Comparison of ENCODE assay signal across 11 cellular contexts in genomic region chr12:4379410-4379809, GRCh38. TPM values are rescaled to one million over a fixed set of nuclear protein-coding genes. Genes with fewer than 3 reads are reported as not detected.
DNase-seq lines count a peak whose midpoint lies in the region; ATAC-seq and TF ChIP-seq lines count a peak whose summit lies in the region.
"Had no signal": no experiment of that assay in that cellular context is flagged by ENCODE, and none has a peak within 500 bp of the region (broad histone marks: within the 10 kb centered on the region; RNA-seq: fewer than 3 reads in every experiment).

FGF23 (minus strand) TSS chr12:4379712; CDS start chr12:4379582, 130 bp downstream.

- H3K4me1 ChIP-seq in HUES6 (ENCODE audit: control insufficient read depth, insufficient read depth, low read length) (peaks cover 7% of the 10 kb centered on the region), esophagus squamous epithelium (no peaks in the 10 kb centered on the region)

- intact Hi-C loops in esophagus squamous epithelium (cut with DNase I): no loop called here

- H3K36me3 Mint-ChIP-seq in activated CD4-positive, alpha-beta memory T cell treated with anti-CD3 and anti-CD28 coated beads, Interleukin-2, amount 10 ng/mL, durations not matched to agents 7 days and 5 days (ENCODE audit: low read depth): no peaks in the 10 kb centered on the region

- no peaks in the 10 kb centered on the region for H3K9me3 Mint-ChIP-seq in activated CD4-positive, alpha-beta memory T cell treated with anti-CD3 and anti-CD28 coated beads, Interleukin-2, amount 10 ng/mL, durations not matched to agents 7 days and 5 days
- H3K9me3 Mint-ChIP-seq: HFFc6 had no signal

- H3K4me1 Mint-ChIP-seq in activated CD4-positive, alpha-beta memory T cell treated with anti-CD3 and anti-CD28 coated beads, Interleukin-2, amount 10 ng/mL, durations not matched to agents 7 days and 5 days: no peaks in the 10 kb centered on the region

- peak; percentile 17 for DNase-seq in COLO829 (ENCODE audit: low spot score)
- peak; percentile 2 for DNase-seq in brain pericyte (ENCODE audit: low read depth, low spot score)
- DNase-seq in islet precursor cell: peak; percentile 93
- DNase-seq in activated CD4-positive, alpha-beta memory T cell treated with anti-CD3 and anti-CD28 coated beads, Interleukin-2, amount 10 ng/mL, durations not matched to agents 7 days and 5 days: no peak
- no peak for DNase-seq in esophagus squamous epithelium (lab: John Stamatoyannopoulos, UW)
- no peak for DNase-seq in SHP77 (lab: John Stamatoyannopoulos, UW)
- DNase-seq: HFFc6 had no signal

- TF ChIP-seq CTCF in esophagus squamous epithelium (IDR thresholded peaks at IDR 0.05): no peak

- WGBS in esophagus squamous epithelium, 2 donors: 0 to 17% methylated on average over 1 to 3 of the region's 7 CpGs

- H3K4me3 ChIP-seq in HUES6 (ENCODE audit: low read depth, low read length): 0 out of 2 replicates have a peak within 1 kb of the TSS, but pooled peaks have one; percentile 8
- H3K4me3 ChIP-seq in esophagus squamous epithelium: no peak within 1 kb of the TSS
- H3K4me3 ChIP-seq: coronary artery had no signal

- H3K27ac ChIP-seq in HUES6 (ENCODE audit: low read depth, low read length) (no peak within 1 kb of the TSS), esophagus squamous epithelium (no peak within 1 kb of the TSS)
- H3K27ac ChIP-seq: coronary artery had no signal

- TF ChIP-seq POLR2A in esophagus squamous epithelium (IDR thresholded peaks at IDR 0.05): no peak

- POLR2A ChIA-PET in activated CD4-positive, alpha-beta memory T cell treated with anti-CD3 and anti-CD28 coated beads, Interleukin-2, amount 10 ng/mL, durations not matched to agents 7 days and 5 days (lab: Charles Lee): interaction anchor here (1.2 kb wide), 1 partner anchor 104 kb away, joined by 3 read pairs; no protein-coding TSS in a partner anchor

- H3K4me3 Mint-ChIP-seq in activated CD4-positive, alpha-beta memory T cell treated with anti-CD3 and anti-CD28 coated beads, Interleukin-2, amount 10 ng/mL, durations not matched to agents 7 days and 5 days: no peak within 1 kb of the TSS
- H3K4me3 Mint-ChIP-seq: HFFc6 had no signal

- no peak within 1 kb of the TSS for H3K27ac Mint-ChIP-seq in activated CD4-positive, alpha-beta memory T cell treated with anti-CD3 and anti-CD28 coated beads, Interleukin-2, amount 10 ng/mL, durations not matched to agents 7 days and 5 days
- H3K27ac Mint-ChIP-seq: HFFc6 had no signal

- CTCF ChIA-PET in activated CD4-positive, alpha-beta memory T cell treated with anti-CD3 and anti-CD28 coated beads, Interleukin-2, amount 10 ng/mL, durations not matched to agents 7 days and 5 days (lab: Charles Lee): no interaction called here

- no peak within 1 kb of the TSS for H3K9ac ChIP-seq in HUES6 (ENCODE audit: low read length)

- ATAC-seq in HG02885 (IDR thresholded peaks at IDR 0.05; ENCODE audit: poor library complexity, unreplicated experiment): no peak

- H3K9me3 ChIP-seq in HUES6 (ENCODE audit: control insufficient read depth, insufficient read depth, low read depth, low read length) (no peaks in the 10 kb centered on the region), esophagus squamous epithelium (no peaks in the 10 kb centered on the region)

- no peaks in the 10 kb centered on the region for H3K27me3 ChIP-seq in HUES6 (ENCODE audit: control insufficient read depth, insufficient read depth, low read length)
- H3K27me3 ChIP-seq in esophagus squamous epithelium: peaks cover 0 to 44% (median 0%) of the 10 kb centered on the region in 4 donors

- peaks cover 37% of the 10 kb centered on the region for H3K27me3 Mint-ChIP-seq in activated CD4-positive, alpha-beta memory T cell treated with anti-CD3 and anti-CD28 coated beads, Interleukin-2, amount 10 ng/mL, durations not matched to agents 7 days and 5 days

- H3K36me3 ChIP-seq in HUES6 (ENCODE audit: control insufficient read depth, insufficient read depth, low read length) (no peaks in the 10 kb centered on the region), esophagus squamous epithelium (no peaks in the 10 kb centered on the region)

RNA-seq across cellular contexts. Expression of gene FGF23, which starts in this region (rescaled TPM):
- not detected for total RNA-seq in activated CD4-positive, alpha-beta memory T cell treated with anti-CD3 and anti-CD28 coated beads, Interleukin-2, amount 10 ng/mL, durations not matched to agents 7 days and 5 days
- total RNA-seq in esophagus squamous epithelium: not detected
- total RNA-seq: HFFc6, lower leg skin had no signal

Comparison
In these comparisons a context has a peak if more than half of its experiments do, and no peak if none do; other contexts are left out.
1. DNase-seq: peak in COLO829 (single experiment), brain pericyte (single experiment) and islet precursor cell (single experiment); none in activated CD4-positive, alpha-beta memory T cell treated with anti-CD3 and anti-CD28 coated beads, Interleukin-2, amount 10 ng/mL, durations not matched to agents 7 days and 5 days (single experiment), esophagus squamous epithelium (single experiment) and SHP77 (0 of 2).